ENCODE assay signal across 15 cellular contexts in the genomic region with DNA sequence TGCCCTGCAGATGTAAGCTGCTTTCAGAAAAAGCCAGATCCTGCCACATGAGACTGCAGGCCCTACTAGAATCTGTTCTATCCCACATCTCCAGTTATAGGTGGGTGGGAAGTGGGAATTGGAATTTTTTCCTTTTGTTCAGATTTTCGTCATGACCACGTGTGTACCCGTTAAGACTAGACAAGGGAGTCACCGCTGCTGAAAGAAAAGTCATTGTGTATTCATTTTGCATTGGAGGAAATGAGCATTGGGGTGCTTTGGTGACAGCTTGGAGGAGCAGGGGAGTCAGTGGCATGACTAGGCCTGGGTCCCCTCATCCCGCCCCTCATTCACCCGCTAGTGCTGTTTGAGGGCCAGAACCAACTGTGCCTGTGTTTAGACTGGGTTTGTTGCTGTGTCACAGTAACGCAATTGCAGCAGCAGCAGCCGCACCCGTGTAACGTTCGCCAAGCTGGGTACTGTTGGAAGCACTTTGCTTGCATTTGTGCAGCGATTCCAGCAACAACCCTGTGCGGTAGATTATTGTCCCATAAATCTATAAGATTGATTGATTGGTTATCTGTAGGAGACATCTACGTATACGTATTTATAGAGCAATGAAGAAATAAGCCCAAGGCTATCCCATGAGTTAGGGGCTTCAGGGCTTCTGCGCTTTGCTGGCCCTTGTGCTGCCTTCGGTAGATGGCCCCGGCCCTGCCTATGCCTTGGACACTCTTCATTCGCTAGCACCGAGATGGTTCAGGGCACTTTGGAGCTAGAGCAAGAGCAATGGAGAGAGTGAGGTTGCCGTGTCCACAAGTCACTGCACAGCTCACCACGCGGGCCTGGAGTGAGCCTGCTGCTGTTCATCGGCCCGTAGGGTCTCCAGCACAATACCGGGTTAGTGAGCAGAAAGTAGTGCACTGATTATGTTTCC.
"Had no signal": no experiment of that assay in that cellular context is flagged by ENCODE, and none has a peak within 500 bp of the region (broad histone marks: within the 10 kb centered on the region; RNA-seq: fewer than 3 reads in every experiment).

No MANE protein-coding gene starts in this region.

- H3K9me3 Mint-ChIP-seq: naive B cell had no signal

- H3K27ac ChIP-seq: heart right ventricle, left ventricle myocardium inferior had no signal

- FAIRE-seq: frontal cortex had no signal

- H3K4me3 Mint-ChIP-seq: activated naive CD8-positive, alpha-beta T cell had no signal

- H3K4me3 ChIP-seq: heart right ventricle, left ventricle myocardium inferior had no signal

- H3K36me3 Mint-ChIP-seq: activated naive CD8-positive, alpha-beta T cell; naive B cell had no signal

- H3K4me1 Mint-ChIP-seq: naive B cell had no signal

- DNase-seq: activated effector memory CD4-positive, alpha-beta T cell treated with Interleukin-2 at 50 U/mL for 16 hours; activated T-cell treated with anti-CD3 and anti-CD28 coated beads, Interleukin-2, amount 50 U/mL, for 1 hour; effector CD4-positive, alpha-beta T cell; heart right ventricle; islet precursor cell; left ventricle myocardium inferior; naive B cell; occipital lobe; stimulated activated CD4-positive, alpha-beta T cell treated with anti-CD3 and anti-CD28 coated beads, Interleukin-15, amount 100 ng/mL, for 24 hours; stimulated activated CD4-positive, alpha-beta T cell treated with anti-CD3 and anti-CD28 coated beads, Interleukin-4, amount 100 ng/mL, for 4 hours; T-helper 2 cell; trophoblast cell had no signal

- H3K27me3 ChIP-seq: heart right ventricle had no signal

- ATAC-seq: activated CD4-positive, CD25-positive, alpha-beta regulatory T cell treated with anti-CD3 and anti-CD28 coated beads, Interleukin-2, amount 50 U/mL, for 24 hours had no signal

- H3K27ac Mint-ChIP-seq: activated naive CD8-positive, alpha-beta T cell; naive B cell had no signal
